Comparison of ENCODE assay signal across 1 cellular context in the genomic region with DNA sequence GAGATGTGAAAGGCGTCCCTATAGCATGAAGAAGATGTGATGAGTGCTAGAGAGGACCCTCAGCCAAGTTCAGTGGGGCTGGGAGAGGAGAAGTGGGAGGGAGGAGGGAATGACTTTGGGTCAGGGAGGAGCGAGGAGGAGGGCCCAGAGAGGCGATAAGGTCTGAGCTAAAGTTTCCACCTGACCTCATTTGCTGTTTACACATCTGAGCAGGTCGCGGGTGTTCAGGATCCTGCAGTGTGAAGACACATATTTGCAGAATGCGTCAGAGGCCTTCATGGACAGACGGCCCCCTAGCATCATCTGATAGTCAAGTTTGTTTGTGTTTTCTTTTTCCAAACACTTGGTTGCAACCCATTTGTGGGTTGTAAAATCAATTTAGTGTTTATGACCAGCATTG.
A peak's percentile ranks its signal among the peaks of the same experiment; 100 is the strongest.
TF ChIP-seq lines count a peak whose summit lies in the region.

No MANE protein-coding gene starts in this region.

TF ChIP-seq in HepG2, 621 proteins besides CTCF, POLR2A, EP300 and RAD21 (continued from another document and continues in another):
- TF ChIP-seq, protein P1, sequence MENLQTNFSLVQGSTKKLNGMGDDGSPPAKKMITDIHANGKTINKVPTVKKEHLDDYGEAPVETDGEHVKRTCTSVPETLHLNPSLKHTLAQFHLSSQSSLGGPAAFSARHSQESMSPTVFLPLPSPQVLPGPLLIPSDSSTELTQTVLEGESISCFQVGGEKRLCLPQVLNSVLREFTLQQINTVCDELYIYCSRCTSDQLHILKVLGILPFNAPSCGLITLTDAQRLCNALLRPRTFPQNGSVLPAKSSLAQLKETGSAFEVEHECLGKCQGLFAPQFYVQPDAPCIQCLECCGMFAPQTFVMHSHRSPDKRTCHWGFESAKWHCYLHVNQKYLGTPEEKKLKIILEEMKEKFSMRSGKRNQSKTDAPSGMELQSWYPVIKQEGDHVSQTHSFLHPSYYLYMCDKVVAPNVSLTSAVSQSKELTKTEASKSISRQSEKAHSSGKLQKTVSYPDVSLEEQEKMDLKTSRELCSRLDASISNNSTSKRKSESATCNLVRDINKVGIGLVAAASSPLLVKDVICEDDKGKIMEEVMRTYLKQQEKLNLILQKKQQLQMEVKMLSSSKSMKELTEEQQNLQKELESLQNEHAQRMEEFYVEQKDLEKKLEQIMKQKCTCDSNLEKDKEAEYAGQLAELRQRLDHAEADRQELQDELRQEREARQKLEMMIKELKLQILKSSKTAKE (CRISPR knock-in tag; IDR thresholded peaks at IDR 0.05; ENCODE audit: borderline replicate concordance), result peak; percentile 32; the same call in 1 of the 2 replicates
- TF ChIP-seq SKI (IDR thresholded peaks at IDR 0.05; ENCODE audit: partially characterized antibody) (peak; percentile 29), CBX5 (CRISPR knock-in tag; IDR thresholded peaks at IDR 0.05; ENCODE audit: borderline replicate concordance) (peak; percentile 38; the same call in 1 of the 2 replicates), ZKSCAN5 (CRISPR knock-in tag; IDR thresholded peaks at IDR 0.05) (no peak), ZSCAN22 (CRISPR knock-in tag; IDR thresholded peaks at IDR 0.05) (0 out of 2 replicates have a peak, but pooled peaks have one; percentile 29), ZNF761 (CRISPR knock-in tag; conservative IDR thresholded peaks at IDR 0.05) (0 out of 2 replicates have a peak, but pooled peaks have one; percentile 29), ZNF225 (CRISPR knock-in tag; IDR thresholded peaks at IDR 0.05) (no peak), ESRRA (CRISPR knock-in tag; IDR thresholded peaks at IDR 0.05; ENCODE audit: low read depth) (peak; percentile 57; the same call in 1 of the 2 replicates), POGZ (CRISPR knock-in tag; IDR thresholded peaks at IDR 0.05) (peak; percentile 60; the same call in 1 of the 2 replicates), ZNF577 (CRISPR knock-in tag; IDR thresholded peaks at IDR 0.05; ENCODE audit: borderline replicate concordance, low read depth) (no peak), PCBP2 (optimal IDR thresholded peaks at IDR 0.05; ENCODE audit: low read depth, low read length, poor library complexity, severe bottlenecking) (no peak), ZNF124 (CRISPR knock-in tag; IDR thresholded peaks at IDR 0.05) (no peak), ZNF850 (CRISPR knock-in tag; conservative IDR thresholded peaks at IDR 0.05) (no peak), NR2C2 (CRISPR knock-in tag; IDR thresholded peaks at IDR 0.05; ENCODE audit: borderline replicate concordance) (peak; percentile 41; the same call in 1 of the 2 replicates)
- TF ChIP-seq, protein P2, sequence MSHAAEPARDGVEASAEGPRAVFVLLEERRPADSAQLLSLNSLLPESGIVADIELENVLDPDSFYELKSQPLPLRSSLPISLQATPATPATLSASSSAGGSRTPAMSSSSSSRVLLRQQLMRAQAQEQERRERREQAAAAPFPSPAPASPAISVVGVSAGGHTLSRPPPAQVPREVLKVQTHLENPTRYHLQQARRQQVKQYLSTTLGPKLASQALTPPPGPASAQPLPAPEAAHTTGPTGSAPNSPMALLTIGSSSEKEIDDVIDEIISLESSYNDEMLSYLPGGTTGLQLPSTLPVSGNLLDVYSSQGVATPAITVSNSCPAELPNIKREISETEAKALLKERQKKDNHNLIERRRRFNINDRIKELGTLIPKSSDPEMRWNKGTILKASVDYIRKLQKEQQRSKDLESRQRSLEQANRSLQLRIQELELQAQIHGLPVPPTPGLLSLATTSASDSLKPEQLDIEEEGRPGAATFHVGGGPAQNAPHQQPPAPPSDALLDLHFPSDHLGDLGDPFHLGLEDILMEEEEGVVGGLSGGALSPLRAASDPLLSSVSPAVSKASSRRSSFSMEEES (CRISPR knock-in tag; IDR thresholded peaks at IDR 0.05), result peak; percentile 53; the same call in 1 of the 2 replicates
- TF ChIP-seq, protein P3, sequence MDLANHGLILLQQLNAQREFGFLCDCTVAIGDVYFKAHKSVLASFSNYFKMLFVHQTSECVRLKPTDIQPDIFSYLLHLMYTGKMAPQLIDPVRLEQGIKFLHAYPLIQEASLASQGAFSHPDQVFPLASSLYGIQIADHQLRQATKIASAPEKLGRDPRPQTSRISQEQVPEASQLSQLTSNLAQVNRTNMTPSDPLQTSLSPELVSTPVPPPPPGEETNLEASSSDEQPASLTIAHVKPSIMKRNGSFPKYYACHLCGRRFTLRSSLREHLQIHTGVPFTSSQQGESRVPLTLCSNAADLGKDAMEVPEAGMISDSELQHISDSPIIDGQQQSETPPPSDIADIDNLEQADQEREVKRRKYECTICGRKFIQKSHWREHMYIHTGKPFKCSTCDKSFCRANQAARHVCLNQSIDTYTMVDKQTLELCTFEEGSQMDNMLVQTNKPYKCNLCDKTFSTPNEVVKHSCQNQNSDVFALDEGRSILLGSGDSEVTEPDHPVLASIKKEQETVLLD (CRISPR knock-in tag; IDR thresholded peaks at IDR 0.05; ENCODE audit: low read depth), result no peak
- TF ChIP-seq, protein P4, sequence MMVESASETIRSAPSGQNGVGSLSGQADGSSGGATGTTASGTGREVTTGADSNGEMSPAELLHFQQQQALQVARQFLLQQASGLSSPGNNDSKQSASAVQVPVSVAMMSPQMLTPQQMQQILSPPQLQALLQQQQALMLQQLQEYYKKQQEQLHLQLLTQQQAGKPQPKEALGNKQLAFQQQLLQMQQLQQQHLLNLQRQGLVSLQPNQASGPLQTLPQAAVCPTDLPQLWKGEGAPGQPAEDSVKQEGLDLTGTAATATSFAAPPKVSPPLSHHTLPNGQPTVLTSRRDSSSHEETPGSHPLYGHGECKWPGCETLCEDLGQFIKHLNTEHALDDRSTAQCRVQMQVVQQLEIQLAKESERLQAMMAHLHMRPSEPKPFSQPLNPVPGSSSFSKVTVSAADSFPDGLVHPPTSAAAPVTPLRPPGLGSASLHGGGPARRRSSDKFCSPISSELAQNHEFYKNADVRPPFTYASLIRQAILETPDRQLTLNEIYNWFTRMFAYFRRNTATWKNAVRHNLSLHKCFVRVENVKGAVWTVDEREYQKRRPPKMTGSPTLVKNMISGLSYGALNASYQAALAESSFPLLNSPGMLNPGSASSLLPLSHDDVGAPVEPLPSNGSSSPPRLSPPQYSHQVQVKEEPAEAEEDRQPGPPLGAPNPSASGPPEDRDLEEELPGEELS (CRISPR knock-in tag; IDR thresholded peaks at IDR 0.05), result peak; percentile 96
- TF ChIP-seq, protein P5, sequence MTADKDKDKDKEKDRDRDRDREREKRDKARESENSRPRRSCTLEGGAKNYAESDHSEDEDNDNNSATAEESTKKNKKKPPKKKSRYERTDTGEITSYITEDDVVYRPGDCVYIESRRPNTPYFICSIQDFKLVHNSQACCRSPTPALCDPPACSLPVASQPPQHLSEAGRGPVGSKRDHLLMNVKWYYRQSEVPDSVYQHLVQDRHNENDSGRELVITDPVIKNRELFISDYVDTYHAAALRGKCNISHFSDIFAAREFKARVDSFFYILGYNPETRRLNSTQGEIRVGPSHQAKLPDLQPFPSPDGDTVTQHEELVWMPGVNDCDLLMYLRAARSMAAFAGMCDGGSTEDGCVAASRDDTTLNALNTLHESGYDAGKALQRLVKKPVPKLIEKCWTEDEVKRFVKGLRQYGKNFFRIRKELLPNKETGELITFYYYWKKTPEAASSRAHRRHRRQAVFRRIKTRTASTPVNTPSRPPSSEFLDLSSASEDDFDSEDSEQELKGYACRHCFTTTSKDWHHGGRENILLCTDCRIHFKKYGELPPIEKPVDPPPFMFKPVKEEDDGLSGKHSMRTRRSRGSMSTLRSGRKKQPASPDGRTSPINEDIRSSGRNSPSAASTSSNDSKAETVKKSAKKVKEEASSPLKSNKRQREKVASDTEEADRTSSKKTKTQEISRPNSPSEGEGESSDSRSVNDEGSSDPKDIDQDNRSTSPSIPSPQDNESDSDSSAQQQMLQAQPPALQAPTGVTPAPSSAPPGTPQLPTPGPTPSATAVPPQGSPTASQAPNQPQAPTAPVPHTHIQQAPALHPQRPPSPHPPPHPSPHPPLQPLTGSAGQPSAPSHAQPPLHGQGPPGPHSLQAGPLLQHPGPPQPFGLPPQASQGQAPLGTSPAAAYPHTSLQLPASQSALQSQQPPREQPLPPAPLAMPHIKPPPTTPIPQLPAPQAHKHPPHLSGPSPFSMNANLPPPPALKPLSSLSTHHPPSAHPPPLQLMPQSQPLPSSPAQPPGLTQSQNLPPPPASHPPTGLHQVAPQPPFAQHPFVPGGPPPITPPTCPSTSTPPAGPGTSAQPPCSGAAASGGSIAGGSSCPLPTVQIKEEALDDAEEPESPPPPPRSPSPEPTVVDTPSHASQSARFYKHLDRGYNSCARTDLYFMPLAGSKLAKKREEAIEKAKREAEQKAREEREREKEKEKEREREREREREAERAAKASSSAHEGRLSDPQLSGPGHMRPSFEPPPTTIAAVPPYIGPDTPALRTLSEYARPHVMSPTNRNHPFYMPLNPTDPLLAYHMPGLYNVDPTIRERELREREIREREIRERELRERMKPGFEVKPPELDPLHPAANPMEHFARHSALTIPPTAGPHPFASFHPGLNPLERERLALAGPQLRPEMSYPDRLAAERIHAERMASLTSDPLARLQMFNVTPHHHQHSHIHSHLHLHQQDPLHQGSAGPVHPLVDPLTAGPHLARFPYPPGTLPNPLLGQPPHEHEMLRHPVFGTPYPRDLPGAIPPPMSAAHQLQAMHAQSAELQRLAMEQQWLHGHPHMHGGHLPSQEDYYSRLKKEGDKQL (CRISPR knock-in tag; IDR thresholded peaks at IDR 0.05; ENCODE audit: low read depth), result peak; percentile 65; the same call in 1 of the 2 replicates
- TF ChIP-seq, protein P6, sequence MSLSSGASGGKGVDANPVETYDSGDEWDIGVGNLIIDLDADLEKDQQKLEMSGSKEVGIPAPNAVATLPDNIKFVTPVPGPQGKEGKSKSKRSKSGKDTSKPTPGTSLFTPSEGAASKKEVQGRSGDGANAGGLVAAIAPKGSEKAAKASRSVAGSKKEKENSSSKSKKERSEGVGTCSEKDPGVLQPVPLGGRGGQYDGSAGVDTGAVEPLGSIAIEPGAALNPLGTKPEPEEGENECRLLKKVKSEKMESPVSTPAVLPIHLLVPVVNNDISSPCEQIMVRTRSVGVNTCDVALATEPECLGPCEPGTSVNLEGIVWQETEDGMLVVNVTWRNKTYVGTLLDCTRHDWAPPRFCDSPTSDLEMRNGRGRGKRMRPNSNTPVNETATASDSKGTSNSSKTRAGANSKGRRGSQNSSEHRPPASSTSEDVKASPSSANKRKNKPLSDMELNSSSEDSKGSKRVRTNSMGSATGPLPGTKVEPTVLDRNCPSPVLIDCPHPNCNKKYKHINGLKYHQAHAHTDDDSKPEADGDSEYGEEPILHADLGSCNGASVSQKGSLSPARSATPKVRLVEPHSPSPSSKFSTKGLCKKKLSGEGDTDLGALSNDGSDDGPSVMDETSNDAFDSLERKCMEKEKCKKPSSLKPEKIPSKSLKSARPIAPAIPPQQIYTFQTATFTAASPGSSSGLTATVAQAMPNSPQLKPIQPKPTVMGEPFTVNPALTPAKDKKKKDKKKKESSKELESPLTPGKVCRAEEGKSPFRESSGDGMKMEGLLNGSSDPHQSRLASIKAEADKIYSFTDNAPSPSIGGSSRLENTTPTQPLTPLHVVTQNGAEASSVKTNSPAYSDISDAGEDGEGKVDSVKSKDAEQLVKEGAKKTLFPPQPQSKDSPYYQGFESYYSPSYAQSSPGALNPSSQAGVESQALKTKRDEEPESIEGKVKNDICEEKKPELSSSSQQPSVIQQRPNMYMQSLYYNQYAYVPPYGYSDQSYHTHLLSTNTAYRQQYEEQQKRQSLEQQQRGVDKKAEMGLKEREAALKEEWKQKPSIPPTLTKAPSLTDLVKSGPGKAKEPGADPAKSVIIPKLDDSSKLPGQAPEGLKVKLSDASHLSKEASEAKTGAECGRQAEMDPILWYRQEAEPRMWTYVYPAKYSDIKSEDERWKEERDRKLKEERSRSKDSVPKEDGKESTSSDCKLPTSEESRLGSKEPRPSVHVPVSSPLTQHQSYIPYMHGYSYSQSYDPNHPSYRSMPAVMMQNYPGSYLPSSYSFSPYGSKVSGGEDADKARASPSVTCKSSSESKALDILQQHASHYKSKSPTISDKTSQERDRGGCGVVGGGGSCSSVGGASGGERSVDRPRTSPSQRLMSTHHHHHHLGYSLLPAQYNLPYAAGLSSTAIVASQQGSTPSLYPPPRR (CRISPR knock-in tag; IDR thresholded peaks at IDR 0.05; ENCODE audit: borderline replicate concordance), result peak; percentile 84
- TF ChIP-seq, protein P7, sequence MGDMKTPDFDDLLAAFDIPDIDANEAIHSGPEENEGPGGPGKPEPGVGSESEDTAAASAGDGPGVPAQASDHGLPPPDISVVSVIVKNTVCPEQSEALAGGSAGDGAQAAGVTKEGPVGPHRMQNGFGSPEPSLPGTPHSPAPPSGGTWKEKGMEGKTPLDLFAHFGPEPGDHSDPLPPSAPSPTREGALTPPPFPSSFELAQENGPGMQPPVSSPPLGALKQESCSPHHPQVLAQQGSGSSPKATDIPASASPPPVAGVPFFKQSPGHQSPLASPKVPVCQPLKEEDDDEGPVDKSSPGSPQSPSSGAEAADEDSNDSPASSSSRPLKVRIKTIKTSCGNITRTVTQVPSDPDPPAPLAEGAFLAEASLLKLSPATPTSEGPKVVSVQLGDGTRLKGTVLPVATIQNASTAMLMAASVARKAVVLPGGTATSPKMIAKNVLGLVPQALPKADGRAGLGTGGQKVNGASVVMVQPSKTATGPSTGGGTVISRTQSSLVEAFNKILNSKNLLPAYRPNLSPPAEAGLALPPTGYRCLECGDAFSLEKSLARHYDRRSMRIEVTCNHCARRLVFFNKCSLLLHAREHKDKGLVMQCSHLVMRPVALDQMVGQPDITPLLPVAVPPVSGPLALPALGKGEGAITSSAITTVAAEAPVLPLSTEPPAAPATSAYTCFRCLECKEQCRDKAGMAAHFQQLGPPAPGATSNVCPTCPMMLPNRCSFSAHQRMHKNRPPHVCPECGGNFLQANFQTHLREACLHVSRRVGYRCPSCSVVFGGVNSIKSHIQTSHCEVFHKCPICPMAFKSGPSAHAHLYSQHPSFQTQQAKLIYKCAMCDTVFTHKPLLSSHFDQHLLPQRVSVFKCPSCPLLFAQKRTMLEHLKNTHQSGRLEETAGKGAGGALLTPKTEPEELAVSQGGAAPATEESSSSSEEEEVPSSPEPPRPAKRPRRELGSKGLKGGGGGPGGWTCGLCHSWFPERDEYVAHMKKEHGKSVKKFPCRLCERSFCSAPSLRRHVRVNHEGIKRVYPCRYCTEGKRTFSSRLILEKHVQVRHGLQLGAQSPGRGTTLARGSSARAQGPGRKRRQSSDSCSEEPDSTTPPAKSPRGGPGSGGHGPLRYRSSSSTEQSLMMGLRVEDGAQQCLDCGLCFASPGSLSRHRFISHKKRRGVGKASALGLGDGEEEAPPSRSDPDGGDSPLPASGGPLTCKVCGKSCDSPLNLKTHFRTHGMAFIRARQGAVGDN (CRISPR knock-in tag; IDR thresholded peaks at IDR 0.05), result 0 out of 2 replicates have a peak, but pooled peaks have one; percentile 3
- TF ChIP-seq, protein P8, sequence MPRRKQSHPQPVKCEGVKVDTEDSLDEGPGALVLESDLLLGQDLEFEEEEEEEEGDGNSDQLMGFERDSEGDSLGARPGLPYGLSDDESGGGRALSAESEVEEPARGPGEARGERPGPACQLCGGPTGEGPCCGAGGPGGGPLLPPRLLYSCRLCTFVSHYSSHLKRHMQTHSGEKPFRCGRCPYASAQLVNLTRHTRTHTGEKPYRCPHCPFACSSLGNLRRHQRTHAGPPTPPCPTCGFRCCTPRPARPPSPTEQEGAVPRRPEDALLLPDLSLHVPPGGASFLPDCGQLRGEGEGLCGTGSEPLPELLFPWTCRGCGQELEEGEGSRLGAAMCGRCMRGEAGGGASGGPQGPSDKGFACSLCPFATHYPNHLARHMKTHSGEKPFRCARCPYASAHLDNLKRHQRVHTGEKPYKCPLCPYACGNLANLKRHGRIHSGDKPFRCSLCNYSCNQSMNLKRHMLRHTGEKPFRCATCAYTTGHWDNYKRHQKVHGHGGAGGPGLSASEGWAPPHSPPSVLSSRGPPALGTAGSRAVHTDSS (CRISPR knock-in tag; conservative IDR thresholded peaks at IDR 0.05), result no peak
- TF ChIP-seq, protein P9, sequence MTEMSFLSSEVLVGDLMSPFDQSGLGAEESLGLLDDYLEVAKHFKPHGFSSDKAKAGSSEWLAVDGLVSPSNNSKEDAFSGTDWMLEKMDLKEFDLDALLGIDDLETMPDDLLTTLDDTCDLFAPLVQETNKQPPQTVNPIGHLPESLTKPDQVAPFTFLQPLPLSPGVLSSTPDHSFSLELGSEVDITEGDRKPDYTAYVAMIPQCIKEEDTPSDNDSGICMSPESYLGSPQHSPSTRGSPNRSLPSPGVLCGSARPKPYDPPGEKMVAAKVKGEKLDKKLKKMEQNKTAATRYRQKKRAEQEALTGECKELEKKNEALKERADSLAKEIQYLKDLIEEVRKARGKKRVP (CRISPR knock-in tag; IDR thresholded peaks at IDR 0.05), result peak in 1 of 2 experiments; percentile 23; a peak in 1 of 4 replicates
